In the genomic region with DNA sequence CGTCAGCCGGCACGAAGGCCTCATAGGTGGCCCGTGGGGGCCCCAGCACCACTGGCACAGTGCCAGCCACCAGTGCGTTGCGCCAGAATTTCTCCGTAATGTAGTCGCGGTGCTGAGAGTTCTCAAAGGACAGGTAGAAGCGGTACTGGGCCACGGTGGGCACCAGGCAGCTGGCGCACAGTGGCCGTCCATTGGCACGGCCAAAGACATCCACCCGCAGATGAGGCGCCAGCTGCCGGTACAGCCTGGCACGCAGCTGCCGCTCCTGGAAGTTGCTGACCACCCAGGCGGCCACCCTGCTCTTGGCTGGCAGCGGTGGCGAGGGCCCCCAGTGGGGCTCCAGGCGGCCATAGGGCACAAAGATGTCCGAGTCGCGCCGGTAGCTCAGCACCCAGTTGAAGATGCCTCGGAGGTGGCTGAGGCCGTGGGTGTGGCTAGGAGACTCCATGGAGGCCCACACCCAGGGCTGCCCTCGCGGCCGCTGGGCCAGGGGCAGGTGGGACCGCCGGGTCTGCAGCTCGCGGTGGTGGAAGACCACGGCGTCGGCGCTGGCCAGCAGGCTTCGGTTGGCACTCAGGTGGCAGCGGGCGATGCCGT, we compare ENCODE assay signal across 20 cellular contexts. TPM values are rescaled to one million over a fixed set of nuclear protein-coding genes. Genes with fewer than 3 reads are reported as not detected.
DNase-seq lines count a peak whose midpoint lies in the region; ATAC-seq, FAIRE-seq and TF ChIP-seq lines count a peak whose summit lies in the region.
"Had no signal": no experiment of that assay in that cellular context is flagged by ENCODE, and none has a peak within 500 bp of the region (broad histone marks: within the 10 kb centered on the region; RNA-seq: fewer than 3 reads in every experiment).

No MANE protein-coding gene starts in this region.

- no peak for TF ChIP-seq CTCF in NB4 (IDR thresholded peaks at IDR 0.05; ENCODE audit: low read depth, low read length)
- no peak for TF ChIP-seq CTCF in kidney (IDR thresholded peaks at IDR 0.05; ENCODE audit: borderline replicate concordance, extremely low read depth, insufficient read depth)
- TF ChIP-seq CTCF in MCF 10A (IDR thresholded peaks at IDR 0.05; ENCODE audit: unreplicated experiment), result no peak

- FAIRE-seq in kidney (lab: Jason Lieb, UNC), result no peak

- ATAC-seq in stimulated activated effector memory CD8-positive, alpha-beta T cell treated with anti-CD3 and anti-CD28 coated beads, Interleukin-12 subunit alpha, Interleukin-12 subunit beta, amount 100 ng/mL, for 72 hours, result no peak
- ATAC-seq: SK-N-SH treated with all-trans-retinoic acid at 6 μM for 48 hours had no signal

- no peaks in the 10 kb centered on the region for H3K27me3 ChIP-seq in effector memory CD4-positive, alpha-beta T cell (replicated peaks; ENCODE audit: control insufficient read depth, insufficient read depth, low read length, poor library complexity, severe bottlenecking)

- no peaks in the 10 kb centered on the region for H3K27me3 Mint-ChIP-seq in activated CD4-positive, alpha-beta T cell treated with anti-CD3 and anti-CD28 coated beads, Interleukin-2, amount 10 ng/mL, durations not matched to agents 7 days and 5 days
- H3K27me3 Mint-ChIP-seq in MCF 10A (ENCODE audit: insufficient read depth, unreplicated experiment), result no peaks in the 10 kb centered on the region

- H3K36me3 ChIP-seq in effector memory CD4-positive, alpha-beta T cell (ENCODE audit: control insufficient read depth, insufficient read depth, low read length), result no peaks in the 10 kb centered on the region
- no peaks in the 10 kb centered on the region for H3K36me3 ChIP-seq in kidney (ENCODE audit: control insufficient read depth in 1 of 2, insufficient read depth in 2 of 2, low read length in 2 of 2)
- H3K36me3 ChIP-seq: tibial artery, WERI-Rb-1 had no signal

- no peaks in the 10 kb centered on the region for H3K9me3 ChIP-seq in effector memory CD4-positive, alpha-beta T cell (ENCODE audit: control insufficient read depth, low read length)
- no peaks in the 10 kb centered on the region for H3K9me3 ChIP-seq in kidney (ENCODE audit: control insufficient read depth in 1 of 2, low read length in 2 of 2)
- H3K9me3 ChIP-seq: tibial artery had no signal

- H3K9me3 Mint-ChIP-seq in activated CD4-positive, alpha-beta T cell treated with anti-CD3 and anti-CD28 coated beads, Interleukin-2, amount 10 ng/mL, durations not matched to agents 7 days and 5 days, result no peaks in the 10 kb centered on the region
- no peaks in the 10 kb centered on the region for H3K9me3 Mint-ChIP-seq in stimulated activated effector memory CD8-positive, alpha-beta T cell treated with anti-CD3 and anti-CD28 coated beads, Interleukin-12 subunit alpha, Interleukin-12 subunit beta, amount 100 ng/mL, for 72 hours
- H3K9me3 Mint-ChIP-seq in MCF 10A (ENCODE audit: unreplicated experiment), result no peaks in the 10 kb centered on the region

- H3K9ac ChIP-seq in kidney (ENCODE audit: low read length in 2 of 2), result no peak overlapping the region

- POLR2A ChIA-PET in activated CD4-positive, alpha-beta T cell treated with anti-CD3 and anti-CD28 coated beads, Interleukin-2, amount 10 ng/mL, durations not matched to agents 7 days and 5 days (lab: Charles Lee), result no interaction called here
- POLR2A ChIA-PET in MCF 10A (lab: Yijun Ruan, JAX), result interaction anchor here (0.6 kb wide), 1 partner anchor 394 kb away, joined by 3 read pairs; no protein-coding TSS in a partner anchor

- peak overlapping the region; percentile 16 for H3K4me3 ChIP-seq in NB4 (ENCODE audit: low read depth, low read length)
- peak overlapping the region; percentile 67 for H3K4me3 ChIP-seq in effector memory CD4-positive, alpha-beta T cell (ENCODE audit: insufficient read depth, low read depth, low read length, poor library complexity, severe bottlenecking)
- no peak overlapping the region for H3K4me3 ChIP-seq in kidney (ENCODE audit: low read length in 2 of 2)
- H3K4me3 ChIP-seq: PC-9, tibial artery had no signal

- peaks cover 70% of the 10 kb centered on the region for H3K4me1 ChIP-seq in effector memory CD4-positive, alpha-beta T cell (ENCODE audit: control insufficient read depth, insufficient read depth, low read length, poor library complexity, severe bottlenecking)
- H3K4me1 ChIP-seq in kidney (ENCODE audit: control insufficient read depth in 1 of 2, insufficient read depth in 1 of 2, low read depth in 1 of 2, low read length in 2 of 2), result peaks cover 20 to 35% of the 10 kb centered on the region in 2 donors

- CTCF ChIA-PET in activated CD4-positive, alpha-beta T cell treated with anti-CD3 and anti-CD28 coated beads, Interleukin-2, amount 10 ng/mL, durations not matched to agents 7 days and 5 days (lab: Charles Lee), result interaction anchor here (1.1 to 14.0 kb wide), 10 partner anchors 13 to 243 kb away, joined by 3 to 157 read pairs (median 6); partner anchors contain the start of genes NPDC1 and SAPCD2
- CTCF ChIA-PET in MCF 10A (lab: Yijun Ruan, JAX), result interaction anchor here (1.1 to 8.1 kb wide), 4 partner anchors 14 to 83 kb away, joined by 4 to 85 read pairs (median 17); partner anchors contain the start of genes NPDC1 and SAPCD2

- intact Hi-C loops in kidney (cut with DNase I) (loop anchor here (10.0 kb wide), 1 partner anchor 246 kb away; no protein-coding TSS in a partner anchor), MCF 10A (cut with micrococcal nuclease) (no loop called here)

- peak overlapping the region; percentile 87 for H3K27ac Mint-ChIP-seq in activated CD4-positive, alpha-beta T cell treated with anti-CD3 and anti-CD28 coated beads, Interleukin-2, amount 10 ng/mL, durations not matched to agents 7 days and 5 days
- peak overlapping the region; percentile 89 for H3K27ac Mint-ChIP-seq in stimulated activated effector memory CD8-positive, alpha-beta T cell treated with anti-CD3 and anti-CD28 coated beads, Interleukin-12 subunit alpha, Interleukin-12 subunit beta, amount 100 ng/mL, for 72 hours
- no peak overlapping the region for H3K27ac Mint-ChIP-seq in MCF 10A (ENCODE audit: low read depth, unreplicated experiment)

- H3K4me3 Mint-ChIP-seq in activated CD4-positive, alpha-beta T cell treated with anti-CD3 and anti-CD28 coated beads, Interleukin-2, amount 10 ng/mL, durations not matched to agents 7 days and 5 days, result peak overlapping the region; percentile 75
- peak overlapping the region; percentile 82 for H3K4me3 Mint-ChIP-seq in stimulated activated effector memory CD8-positive, alpha-beta T cell treated with anti-CD3 and anti-CD28 coated beads, Interleukin-12 subunit alpha, Interleukin-12 subunit beta, amount 100 ng/mL, for 72 hours
- no peak overlapping the region for H3K4me3 Mint-ChIP-seq in MCF 10A (ENCODE audit: unreplicated experiment)

- peaks cover 63% of the 10 kb centered on the region for H3K4me1 Mint-ChIP-seq in activated CD4-positive, alpha-beta T cell treated with anti-CD3 and anti-CD28 coated beads, Interleukin-2, amount 10 ng/mL, durations not matched to agents 7 days and 5 days
- peaks cover 71% of the 10 kb centered on the region for H3K4me1 Mint-ChIP-seq in stimulated activated effector memory CD8-positive, alpha-beta T cell treated with anti-CD3 and anti-CD28 coated beads, Interleukin-12 subunit alpha, Interleukin-12 subunit beta, amount 100 ng/mL, for 72 hours
- peaks cover 8% of the 10 kb centered on the region for H3K4me1 Mint-ChIP-seq in MCF 10A (ENCODE audit: insufficient read depth, unreplicated experiment)

- peak; percentile 6 for TF ChIP-seq POLR2A in NB4 (IDR thresholded peaks at IDR 0.05; ENCODE audit: extremely low read depth, insufficient read length)

- H3K27ac ChIP-seq in effector memory CD4-positive, alpha-beta T cell (ENCODE audit: insufficient read depth, low read length, poor library complexity, severe bottlenecking), result peak overlapping the region; percentile 61
- H3K27ac ChIP-seq in kidney (ENCODE audit: low read depth in 2 of 2, low read length in 2 of 2), result no peak overlapping the region
- H3K27ac ChIP-seq: PC-9, tibial artery, WERI-Rb-1 had no signal

- BruUV-seq in MCF 10A (replicated peaks; lab: Mats Ljungman, UMichigan), result no TSS peak

- H3K36me3 Mint-ChIP-seq in activated CD4-positive, alpha-beta T cell treated with anti-CD3 and anti-CD28 coated beads, Interleukin-2, amount 10 ng/mL, durations not matched to agents 7 days and 5 days (ENCODE audit: low read depth), result peaks cover 2% of the 10 kb centered on the region
- H3K36me3 Mint-ChIP-seq in stimulated activated effector memory CD8-positive, alpha-beta T cell treated with anti-CD3 and anti-CD28 coated beads, Interleukin-12 subunit alpha, Interleukin-12 subunit beta, amount 100 ng/mL, for 72 hours, result peaks cover 16% of the 10 kb centered on the region
- H3K36me3 Mint-ChIP-seq in MCF 10A (ENCODE audit: insufficient read depth, unreplicated experiment), result peaks cover 5% of the 10 kb centered on the region

- no peak for DNase-seq in activated CD4-positive, alpha-beta T cell treated with anti-CD3 and anti-CD28 coated beads, Interleukin-2, amount 10 ng/mL, durations not matched to agents 7 days and 5 days
- no peak for DNase-seq in activated CD4-positive, alpha-beta T cell treated with anti-CD3 and anti-CD28 coated beads, Interleukin-2, amount 50 U/mL, for 48 hours
- no peak for DNase-seq in NB4 (ENCODE audit: low read depth)
- DNase-seq in effector memory CD4-positive, alpha-beta T cell, result no peak
- no peak for DNase-seq in stimulated activated effector memory CD8-positive, alpha-beta T cell treated with anti-CD3 and anti-CD28 coated beads, Interleukin-12 subunit alpha, Interleukin-12 subunit beta, amount 100 ng/mL, for 72 hours (ENCODE audit: low spot score in 2 of 2)
- no peak for DNase-seq in kidney
- no peak for DNase-seq in anterior cingulate cortex (lab: John Stamatoyannopoulos, UW)
- DNase-seq in MCF 10A (ENCODE audit: unreplicated experiment), result no peak
- DNase-seq: ACHN, Calu3, dermis blood vessel endothelial cell, NCI-H1436, PC-9, retina, tibial artery, WERI-Rb-1 had no signal

RNA-seq across cellular contexts. Expression of gene FUT7, which starts 0.9 kb away (rescaled TPM):
- 10 to 100 TPM in 1 of 2 experiments, 1 to 10 TPM in 1; 8.9 to 10.3 TPM for total RNA-seq in activated CD4-positive, alpha-beta T cell treated with anti-CD3 and anti-CD28 coated beads, Interleukin-2, amount 10 ng/mL, durations not matched to agents 7 days and 5 days
- total RNA-seq in kidney (0.60 TPM), MCF 10A (2022) (0.12 TPM in 1 of 2 replicates, not detected in the other)
- polyA plus RNA-seq in kidney (ENCODE audit: insufficient read depth, low read depth, low replicate concordance), result not detected
- total RNA-seq: Calu3, dermis blood vessel endothelial cell, fibroblast of lung, myocyte, NCI-H460, PC-9 had no signal
- polyA plus RNA-seq: fibroblast of lung had no signal

RNA-seq across cellular contexts. Expression of gene ABCA2, which starts 3.0 kb away (rescaled TPM):
- total RNA-seq in activated CD4-positive, alpha-beta T cell treated with anti-CD3 and anti-CD28 coated beads, Interleukin-2, amount 10 ng/mL, durations not matched to agents 7 days and 5 days, result 10 to 100 TPM; 67.7 to 70.3 TPM
- 72.1 TPM for total RNA-seq in kidney
- 39.2 TPM for polyA plus RNA-seq in kidney (ENCODE audit: insufficient read depth, low read depth, low replicate concordance)
- 20.0 and 21.7 TPM in 2 replicates for total RNA-seq in MCF 10A (2022)

RNA-seq across cellular contexts. Expression of gene NPDC1, which starts 14.9 kb away (rescaled TPM):
- 10 to 100 TPM; 35.5 to 41.4 TPM for total RNA-seq in activated CD4-positive, alpha-beta T cell treated with anti-CD3 and anti-CD28 coated beads, Interleukin-2, amount 10 ng/mL, durations not matched to agents 7 days and 5 days
- 189 TPM for total RNA-seq in kidney
- polyA plus RNA-seq in kidney (ENCODE audit: insufficient read depth, low read depth, low replicate concordance), result 80.2 TPM
- total RNA-seq in MCF 10A (2022), result 161 and 171 TPM in 2 replicates

RNA-seq across cellular contexts. Expression of gene ENTPD2, which starts 22.8 kb away (rescaled TPM):
- not detected for total RNA-seq in activated CD4-positive, alpha-beta T cell treated with anti-CD3 and anti-CD28 coated beads, Interleukin-2, amount 10 ng/mL, durations not matched to agents 7 days and 5 days
- 9.3 TPM for total RNA-seq in kidney
- polyA plus RNA-seq in kidney (ENCODE audit: insufficient read depth, low read depth, low replicate concordance), result 5.5 TPM
- total RNA-seq in MCF 10A (2022), result 13.4 and 31.5 TPM in 2 replicates
- total RNA-seq: dermis blood vessel endothelial cell, NCI-H460 had no signal
- polyA plus RNA-seq: fibroblast of lung had no signal

RNA-seq across cellular contexts. Expression of gene CLIC3, which starts 34.7 kb away (rescaled TPM):
- 1 to 10 TPM; 2.6 to 4.4 TPM for total RNA-seq in activated CD4-positive, alpha-beta T cell treated with anti-CD3 and anti-CD28 coated beads, Interleukin-2, amount 10 ng/mL, durations not matched to agents 7 days and 5 days
- 4.0 TPM for total RNA-seq in kidney
- 2.1 TPM for polyA plus RNA-seq in kidney (ENCODE audit: insufficient read depth, low read depth, low replicate concordance)
- 1.2 and 4.2 TPM in 2 replicates for total RNA-seq in MCF 10A (2022)
- total RNA-seq: dermis blood vessel endothelial cell, myocyte had no signal

Comparison
In these comparisons a context has a peak if more than half of its experiments do, and no peak if none do; other contexts are left out.
1. H3K4me3 ChIP-seq: peak in NB4 (single experiment) and effector memory CD4-positive, alpha-beta T cell (single experiment); none in kidney (0 of 2).